In the genomic region with DNA sequence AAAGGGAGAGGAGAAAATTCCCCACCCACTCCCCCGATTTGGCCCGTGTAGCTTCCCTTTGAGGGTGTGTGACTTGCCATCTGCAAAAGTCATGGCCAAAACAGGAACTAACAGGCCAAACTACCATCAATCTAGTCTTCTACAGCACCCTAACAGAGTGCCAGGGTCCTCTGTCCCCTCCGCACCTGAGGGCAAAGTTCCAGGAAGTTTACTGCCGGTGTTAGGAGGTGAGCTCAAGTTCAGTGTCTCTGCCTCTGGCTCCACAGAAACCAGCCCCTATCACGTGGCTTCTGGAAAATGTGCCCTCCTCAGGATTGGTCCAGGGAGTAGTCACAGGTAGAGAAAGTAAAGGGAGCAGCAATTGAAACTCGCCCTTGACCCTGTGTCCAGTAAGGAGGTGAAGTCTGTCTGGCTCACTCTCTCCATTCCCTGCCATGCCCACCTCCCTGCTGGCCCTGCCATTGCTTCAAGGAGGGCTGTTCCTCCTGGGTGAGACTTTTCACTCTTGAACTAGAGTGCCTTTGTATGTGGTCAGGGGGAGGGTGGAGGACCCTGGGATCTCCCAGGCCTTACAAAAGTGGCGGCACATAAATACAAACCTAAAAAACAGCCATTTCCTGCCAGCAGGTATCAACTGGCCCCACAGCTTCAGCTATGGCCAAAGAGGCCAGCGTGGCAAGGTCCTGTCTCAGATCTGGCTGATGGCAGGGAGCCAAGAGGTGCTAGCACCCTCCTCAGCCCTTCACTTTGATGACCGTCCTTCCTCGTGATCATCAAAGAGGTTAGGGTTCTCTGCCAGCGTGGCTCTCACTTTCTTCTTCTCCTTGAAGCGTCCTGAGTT, we compare ENCODE assay signal across 1 cellular context.
A peak's percentile ranks its signal among the peaks of the same experiment; 100 is the strongest.
TF ChIP-seq lines count a peak whose summit lies in the region.

No MANE protein-coding gene starts in this region.

TF ChIP-seq in HepG2, 621 proteins besides CTCF, POLR2A, EP300 and RAD21 (continued from another document and continues in another):
- TF ChIP-seq, protein P1, sequence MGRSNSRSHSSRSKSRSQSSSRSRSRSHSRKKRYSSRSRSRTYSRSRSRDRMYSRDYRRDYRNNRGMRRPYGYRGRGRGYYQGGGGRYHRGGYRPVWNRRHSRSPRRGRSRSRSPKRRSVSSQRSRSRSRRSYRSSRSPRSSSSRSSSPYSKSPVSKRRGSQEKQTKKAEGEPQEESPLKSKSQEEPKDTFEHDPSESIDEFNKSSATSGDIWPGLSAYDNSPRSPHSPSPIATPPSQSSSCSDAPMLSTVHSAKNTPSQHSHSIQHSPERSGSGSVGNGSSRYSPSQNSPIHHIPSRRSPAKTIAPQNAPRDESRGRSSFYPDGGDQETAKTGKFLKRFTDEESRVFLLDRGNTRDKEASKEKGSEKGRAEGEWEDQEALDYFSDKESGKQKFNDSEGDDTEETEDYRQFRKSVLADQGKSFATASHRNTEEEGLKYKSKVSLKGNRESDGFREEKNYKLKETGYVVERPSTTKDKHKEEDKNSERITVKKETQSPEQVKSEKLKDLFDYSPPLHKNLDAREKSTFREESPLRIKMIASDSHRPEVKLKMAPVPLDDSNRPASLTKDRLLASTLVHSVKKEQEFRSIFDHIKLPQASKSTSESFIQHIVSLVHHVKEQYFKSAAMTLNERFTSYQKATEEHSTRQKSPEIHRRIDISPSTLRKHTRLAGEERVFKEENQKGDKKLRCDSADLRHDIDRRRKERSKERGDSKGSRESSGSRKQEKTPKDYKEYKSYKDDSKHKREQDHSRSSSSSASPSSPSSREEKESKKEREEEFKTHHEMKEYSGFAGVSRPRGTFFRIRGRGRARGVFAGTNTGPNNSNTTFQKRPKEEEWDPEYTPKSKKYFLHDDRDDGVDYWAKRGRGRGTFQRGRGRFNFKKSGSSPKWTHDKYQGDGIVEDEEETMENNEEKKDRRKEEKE (IDR thresholded peaks at IDR 0.05), result no peak
- TF ChIP-seq, protein P2, sequence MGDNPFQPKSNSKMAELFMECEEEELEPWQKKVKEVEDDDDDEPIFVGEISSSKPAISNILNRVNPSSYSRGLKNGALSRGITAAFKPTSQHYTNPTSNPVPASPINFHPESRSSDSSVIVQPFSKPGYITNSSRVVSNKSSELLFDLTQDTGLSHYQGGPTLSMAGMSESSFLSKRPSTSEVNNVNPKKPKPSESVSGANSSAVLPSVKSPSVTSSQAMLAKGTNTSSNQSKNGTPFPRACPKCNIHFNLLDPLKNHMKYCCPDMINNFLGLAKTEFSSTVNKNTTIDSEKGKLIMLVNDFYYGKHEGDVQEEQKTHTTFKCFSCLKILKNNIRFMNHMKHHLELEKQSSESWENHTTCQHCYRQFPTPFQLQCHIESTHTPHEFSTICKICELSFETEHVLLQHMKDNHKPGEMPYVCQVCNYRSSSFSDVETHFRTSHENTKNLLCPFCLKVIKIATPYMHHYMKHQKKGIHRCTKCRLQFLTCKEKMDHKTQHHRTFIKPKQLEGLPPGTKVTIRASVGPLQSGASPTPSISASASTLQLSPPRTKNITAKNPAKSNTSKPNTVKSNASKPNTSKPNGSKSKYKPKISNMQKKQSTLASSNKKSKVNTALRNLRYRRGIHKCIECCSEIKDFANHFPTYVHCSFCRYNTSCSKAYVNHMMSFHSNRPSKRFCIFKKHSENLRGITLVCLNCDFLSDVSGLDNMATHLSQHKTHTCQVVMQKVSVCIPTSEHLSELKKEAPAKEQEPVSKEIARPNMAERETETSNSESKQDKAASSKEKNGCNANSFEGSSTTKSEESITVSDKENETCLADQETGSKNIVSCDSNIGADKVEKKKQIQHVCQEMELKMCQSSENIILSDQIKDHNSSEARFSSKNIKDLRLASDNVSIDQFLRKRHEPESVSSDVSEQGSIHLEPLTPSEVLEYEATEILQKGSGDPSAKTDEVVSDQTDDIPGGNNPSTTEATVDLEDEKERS (CRISPR knock-in tag; IDR thresholded peaks at IDR 0.05), result peak; percentile 59; the same call in 1 of the 2 replicates
- TF ChIP-seq NFAT5 (CRISPR knock-in tag; IDR thresholded peaks at IDR 0.05) (no peak), BCL6 (CRISPR knock-in tag; IDR thresholded peaks at IDR 0.05) (peak; percentile 77), ZNF468 (CRISPR knock-in tag; IDR thresholded peaks at IDR 0.05) (no peak), PHF20 (CRISPR knock-in tag; IDR thresholded peaks at IDR 0.05) (peak; percentile 63; the same call in 1 of the 2 replicates), RBAK (CRISPR knock-in tag; IDR thresholded peaks at IDR 0.05) (no peak), FOXO1 (CRISPR knock-in tag; IDR thresholded peaks at IDR 0.05) (peak; percentile 90), SMAD1 (CRISPR knock-in tag; IDR thresholded peaks at IDR 0.05; ENCODE audit: borderline replicate concordance, low read depth) (peak; percentile 84; the same call in 1 of the 2 replicates), ZNF451 (CRISPR knock-in tag; IDR thresholded peaks at IDR 0.05) (no peak), KLF16 (CRISPR knock-in tag; IDR thresholded peaks at IDR 0.05) (no peak), ZNF816 (CRISPR knock-in tag; IDR thresholded peaks at IDR 0.05; ENCODE audit: borderline replicate concordance) (0 out of 2 replicates have a peak, but pooled peaks have one; percentile 55), ZBTB7B (CRISPR knock-in tag; IDR thresholded peaks at IDR 0.05) (peak; percentile 80), MYC (CRISPR knock-in tag; IDR thresholded peaks at IDR 0.05; ENCODE audit: borderline replicate concordance) (peak; percentile 66; the same call in 1 of the 2 replicates), AGO2 (optimal IDR thresholded peaks at IDR 0.05; ENCODE audit: low read depth, low read length) (no peak), TRAFD1 (CRISPR knock-in tag; IDR thresholded peaks at IDR 0.05; ENCODE audit: borderline replicate concordance) (0 out of 2 replicates have a peak, but pooled peaks have one; percentile 47), ZNF773 (CRISPR knock-in tag; IDR thresholded peaks at IDR 0.05; ENCODE audit: borderline replicate concordance) (no peak), PRDM15 (CRISPR knock-in tag; IDR thresholded peaks at IDR 0.05) (no peak), FOXP1 (IDR thresholded peaks at IDR 0.05) (no peak), FOXP1 (CRISPR knock-in tag; IDR thresholded peaks at IDR 0.05) (peak; percentile 72), ZC3H13 (CRISPR knock-in tag; IDR thresholded peaks at IDR 0.05) (0 out of 2 replicates have a peak, but pooled peaks have one; percentile 49), ZFY (CRISPR knock-in tag; IDR thresholded peaks at IDR 0.05) (0 out of 2 replicates have a peak, but pooled peaks have one; percentile 28), ZNF331 (CRISPR knock-in tag; IDR thresholded peaks at IDR 0.05) (peak; percentile 73), NKX3-1 (CRISPR knock-in tag; IDR thresholded peaks at IDR 0.05) (no peak), MTF2 (CRISPR knock-in tag; IDR thresholded peaks at IDR 0.05; ENCODE audit: borderline replicate concordance) (no peak), GTF2F1 (IDR thresholded peaks at IDR 0.05; ENCODE audit: low read length) (no peak), ARHGAP35 (CRISPR knock-in tag; IDR thresholded peaks at IDR 0.05; ENCODE audit: borderline replicate concordance) (no peak), ZNF350 (CRISPR knock-in tag; IDR thresholded peaks at IDR 0.05; ENCODE audit: borderline replicate concordance, low read depth) (peak; percentile 65; the same call in 1 of the 2 replicates), MEF2D (CRISPR knock-in tag; IDR thresholded peaks at IDR 0.05) (peak; percentile 94), ZNF20 (CRISPR knock-in tag; IDR thresholded peaks at IDR 0.05) (no peak), FOSL1 (CRISPR knock-in tag; IDR thresholded peaks at IDR 0.05; ENCODE audit: borderline replicate concordance) (no peak), ZMYM2 (CRISPR knock-in tag; IDR thresholded peaks at IDR 0.05) (peak; percentile 88), MEIS2 (CRISPR knock-in tag; IDR thresholded peaks at IDR 0.05) (0 out of 2 replicates have a peak, but pooled peaks have one; percentile 59), E2F2 (CRISPR knock-in tag; IDR thresholded peaks at IDR 0.05; ENCODE audit: borderline replicate concordance) (no peak), RARA (CRISPR knock-in tag; IDR thresholded peaks at IDR 0.05) (peak; percentile 99)
- TF ChIP-seq, protein P3, sequence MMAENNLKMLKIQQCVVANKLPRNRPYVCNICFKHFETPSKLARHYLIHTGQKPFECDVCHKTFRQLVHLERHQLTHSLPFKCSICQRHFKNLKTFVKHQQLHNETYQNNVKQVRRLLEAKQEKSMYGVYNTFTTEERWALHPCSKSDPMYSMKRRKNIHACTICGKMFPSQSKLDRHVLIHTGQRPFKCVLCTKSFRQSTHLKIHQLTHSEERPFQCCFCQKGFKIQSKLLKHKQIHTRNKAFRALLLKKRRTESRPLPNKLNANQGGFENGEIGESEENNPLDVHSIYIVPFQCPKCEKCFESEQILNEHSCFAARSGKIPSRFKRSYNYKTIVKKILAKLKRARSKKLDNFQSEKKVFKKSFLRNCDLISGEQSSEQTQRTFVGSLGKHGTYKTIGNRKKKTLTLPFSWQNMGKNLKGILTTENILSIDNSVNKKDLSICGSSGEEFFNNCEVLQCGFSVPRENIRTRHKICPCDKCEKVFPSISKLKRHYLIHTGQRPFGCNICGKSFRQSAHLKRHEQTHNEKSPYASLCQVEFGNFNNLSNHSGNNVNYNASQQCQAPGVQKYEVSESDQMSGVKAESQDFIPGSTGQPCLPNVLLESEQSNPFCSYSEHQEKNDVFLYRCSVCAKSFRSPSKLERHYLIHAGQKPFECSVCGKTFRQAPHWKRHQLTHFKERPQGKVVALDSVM (CRISPR knock-in tag; IDR thresholded peaks at IDR 0.05), result no peak
